7 cellular contexts compared by ENCODE assay signal in genomic region chr14:53953002-53953827, GRCh38. TPM values are rescaled to one million over a fixed set of nuclear protein-coding genes. Genes with fewer than 3 reads are reported as not detected.
DNase-seq lines count a peak whose midpoint lies in the region; ATAC-seq, FAIRE-seq and TF ChIP-seq lines count a peak whose summit lies in the region.

No MANE protein-coding gene starts in this region.

- DNase-seq in LoVo (ENCODE audit: low spot score) (peak; percentile 59), foreskin keratinocyte (peak; percentile 16 to 52), urothelium cell line (ENCODE audit: low spot score) (peak; percentile 97)
- DNase-seq in activated T-helper 1 cell treated with anti-CD3 and anti-CD28 coated beads, Interleukin-12 subunit alpha, Interleukin-12 subunit beta, Interleukin-2, Interleukin-4 antibody, amounts not matched to agents 30 ng/mL and 10 ng/mL and 1 ng/mL, durations not matched to agents 14 hours and 24 hours and 36 hours (ENCODE audit: low spot score), result no peak
- no peak for DNase-seq in naive thymus-derived CD8-positive, alpha-beta T cell

- peak overlapping the region; percentile 22 for H3K27ac ChIP-seq in foreskin keratinocyte

- peaks cover 75% of the 10 kb centered on the region for H3K27me3 Mint-ChIP-seq in activated T-helper 1 cell treated with anti-CD3 and anti-CD28 coated beads, Interleukin-12 subunit alpha, Interleukin-12 subunit beta, Interleukin-2, Interleukin-4 antibody, amounts not matched to agents 30 ng/mL and 10 ng/mL and 1 ng/mL, durations not matched to agents 14 hours and 24 hours and 36 hours (ENCODE audit: insufficient read depth)
- peaks cover 15 to 79% (median 48%) of the 10 kb centered on the region in 5 donors for H3K27me3 Mint-ChIP-seq in naive thymus-derived CD8-positive, alpha-beta T cell

- peaks cover 11% of the 10 kb centered on the region; the same call in 1 of the 2 replicates for H3K4me1 ChIP-seq in ES-I3 (ENCODE audit: insufficient read depth, low read length)
- H3K4me1 ChIP-seq in foreskin keratinocyte, result peaks cover 5% of the 10 kb centered on the region

- no peak for TF ChIP-seq CTCF in foreskin keratinocyte (conservative IDR thresholded peaks at IDR 0.05)

- peak overlapping the region; percentile 78 for H3K4me3 Mint-ChIP-seq in activated T-helper 1 cell treated with anti-CD3 and anti-CD28 coated beads, Interleukin-12 subunit alpha, Interleukin-12 subunit beta, Interleukin-2, Interleukin-4 antibody, amounts not matched to agents 30 ng/mL and 10 ng/mL and 1 ng/mL, durations not matched to agents 14 hours and 24 hours and 36 hours
- H3K4me3 Mint-ChIP-seq in naive thymus-derived CD8-positive, alpha-beta T cell, result peak overlapping the region; percentile 69 to 88 (median 82)

- H3K36me3 ChIP-seq in ES-I3 (ENCODE audit: insufficient read depth, low read length), result 0 out of 2 replicates have a peak, but pooled peaks cover 2% of the 10 kb centered on the region

- H3K9ac ChIP-seq in ES-I3 (ENCODE audit: low read depth, low read length), result peak overlapping the region; percentile 58

- POLR2A ChIA-PET in naive thymus-derived CD8-positive, alpha-beta T cell (lab: Charles Lee), result interaction anchor here (0.9 kb wide), 1 partner anchor 12 kb away, joined by 4 read pairs; no protein-coding TSS in a partner anchor

- H3K4me1 Mint-ChIP-seq in activated T-helper 1 cell treated with anti-CD3 and anti-CD28 coated beads, Interleukin-12 subunit alpha, Interleukin-12 subunit beta, Interleukin-2, Interleukin-4 antibody, amounts not matched to agents 30 ng/mL and 10 ng/mL and 1 ng/mL, durations not matched to agents 14 hours and 24 hours and 36 hours (ENCODE audit: low read depth), result peaks cover 28% of the 10 kb centered on the region
- peaks cover 12 to 36% (median 34%) of the 10 kb centered on the region in 4 donors for H3K4me1 Mint-ChIP-seq in naive thymus-derived CD8-positive, alpha-beta T cell

- H3K9me3 Mint-ChIP-seq in activated T-helper 1 cell treated with anti-CD3 and anti-CD28 coated beads, Interleukin-12 subunit alpha, Interleukin-12 subunit beta, Interleukin-2, Interleukin-4 antibody, amounts not matched to agents 30 ng/mL and 10 ng/mL and 1 ng/mL, durations not matched to agents 14 hours and 24 hours and 36 hours, result no peaks in the 10 kb centered on the region
- H3K9me3 Mint-ChIP-seq in naive thymus-derived CD8-positive, alpha-beta T cell, result peaks cover 0 to 6% (median 0%) of the 10 kb centered on the region in 9 donors

- ATAC-seq in foreskin keratinocyte (peak; percentile 50), HG03378 (IDR thresholded peaks at IDR 0.05; ENCODE audit: unreplicated experiment) (no peak)
- ATAC-seq in naive thymus-derived CD8-positive, alpha-beta T cell, result peak in 1 of 2 donors; percentile 58

- H3K27ac Mint-ChIP-seq in activated T-helper 1 cell treated with anti-CD3 and anti-CD28 coated beads, Interleukin-12 subunit alpha, Interleukin-12 subunit beta, Interleukin-2, Interleukin-4 antibody, amounts not matched to agents 30 ng/mL and 10 ng/mL and 1 ng/mL, durations not matched to agents 14 hours and 24 hours and 36 hours, result no peak overlapping the region
- no peak overlapping the region for H3K27ac Mint-ChIP-seq in naive thymus-derived CD8-positive, alpha-beta T cell

- no peaks in the 10 kb centered on the region for H3K27me3 ChIP-seq in foreskin keratinocyte

- peak; percentile 77 for FAIRE-seq in urothelium cell line (lab: Jason Lieb, UNC)

- intact Hi-C loops in activated T-helper 1 cell treated with anti-CD3 and anti-CD28 coated beads, Interleukin-12 subunit alpha, Interleukin-12 subunit beta, Interleukin-2, Interleukin-4 antibody, amounts not matched to agents 30 ng/mL and 10 ng/mL and 1 ng/mL, durations not matched to agents 14 hours and 24 hours and 36 hours (cut with micrococcal nuclease), result no loop called here

- peaks cover 2% of the 10 kb centered on the region for H3K36me3 Mint-ChIP-seq in activated T-helper 1 cell treated with anti-CD3 and anti-CD28 coated beads, Interleukin-12 subunit alpha, Interleukin-12 subunit beta, Interleukin-2, Interleukin-4 antibody, amounts not matched to agents 30 ng/mL and 10 ng/mL and 1 ng/mL, durations not matched to agents 14 hours and 24 hours and 36 hours (ENCODE audit: low read depth)
- H3K36me3 Mint-ChIP-seq in naive thymus-derived CD8-positive, alpha-beta T cell, result no peaks in the 10 kb centered on the region

- H3K9me3 ChIP-seq in ES-I3 (ENCODE audit: control insufficient read depth, insufficient read depth, low read length), result no peaks in the 10 kb centered on the region

RNA-seq across cellular contexts. Expression of gene BMP4, which starts 3.4 kb away (rescaled TPM):
- not detected in 2 replicates for total RNA-seq in activated T-helper 1 cell treated with anti-CD3 and anti-CD28 coated beads, Interleukin-12 subunit alpha, Interleukin-12 subunit beta, Interleukin-2, Interleukin-4 antibody, amounts not matched to agents 30 ng/mL and 10 ng/mL and 1 ng/mL, durations not matched to agents 14 hours and 24 hours and 36 hours
- total RNA-seq in foreskin keratinocyte, result 8.6 and 13.7 TPM in 2 replicates
- 9.7 and 13.4 TPM in 2 replicates for polyA plus RNA-seq in foreskin keratinocyte
- total RNA-seq in naive thymus-derived CD8-positive, alpha-beta T cell, result under 1 TPM; 0.44 to 0.62 TPM
- not detected for polyA plus RNA-seq in naive thymus-derived CD8-positive, alpha-beta T cell

Comparison
In these comparisons a context has a peak if more than half of its experiments do, and no peak if none do; other contexts are left out.
1. DNase-seq: peak in LoVo (single experiment), foreskin keratinocyte (2 of 2) and urothelium cell line (single experiment); none in activated T-helper 1 cell treated with anti-CD3 and anti-CD28 coated beads, Interleukin-12 subunit alpha, Interleukin-12 subunit beta, Interleukin-2, Interleukin-4 antibody, amounts not matched to agents 30 ng/mL and 10 ng/mL and 1 ng/mL, durations not matched to agents 14 hours and 24 hours and 36 hours (single experiment) and naive thymus-derived CD8-positive, alpha-beta T cell (0 of 10).